Comparison of ENCODE assay signal across 16 cellular contexts in genomic region chr2:24981742-24982141, GRCh38.
"Had no signal": no experiment of that assay in that cellular context is flagged by ENCODE, and none has a peak within 500 bp of the region (broad histone marks: within the 10 kb centered on the region; RNA-seq: fewer than 3 reads in every experiment).

No MANE protein-coding gene starts in this region.

- H3K4me3 Mint-ChIP-seq: naive thymus-derived CD8-positive, alpha-beta T cell had no signal

- ATAC-seq: esophagus mucosa; heart right ventricle; left lobe of liver; mucosa of descending colon; naive thymus-derived CD8-positive, alpha-beta T cell had no signal

- DNase-seq: cortex of kidney; effector CD8-positive, alpha-beta T cell; heart right ventricle; mammary epithelial cell; mucosa of descending colon; naive thymus-derived CD8-positive, alpha-beta T cell; ovary; sigmoid colon; small intestine; stimulated activated CD4-positive, alpha-beta T cell treated with anti-CD3 and anti-CD28 coated beads, Interleukin-2, amount 100 ng/mL, for 48 hours; stimulated activated naive CD4-positive, alpha-beta T cell treated with Interleukin-2 at 50 U/mL for 16 hours; trophoblast cell had no signal

- H3K36me3 ChIP-seq: ovary, right atrium auricular region had no signal

- H3K27ac ChIP-seq: heart right ventricle, ovary, right atrium auricular region, sigmoid colon had no signal

- H3K9me3 Mint-ChIP-seq: naive thymus-derived CD8-positive, alpha-beta T cell had no signal

- H3K27me3 ChIP-seq: dorsolateral prefrontal cortex, heart right ventricle, ovary, right atrium auricular region, sigmoid colon had no signal

- H3K4me3 ChIP-seq: dorsolateral prefrontal cortex, heart right ventricle, mucosa of descending colon, ovary, right atrium auricular region, sigmoid colon had no signal

- H3K9me3 ChIP-seq: heart right ventricle, mucosa of descending colon, ovary, right atrium auricular region, sigmoid colon had no signal
